8 cellular contexts compared by ENCODE assay signal in the genomic region with DNA sequence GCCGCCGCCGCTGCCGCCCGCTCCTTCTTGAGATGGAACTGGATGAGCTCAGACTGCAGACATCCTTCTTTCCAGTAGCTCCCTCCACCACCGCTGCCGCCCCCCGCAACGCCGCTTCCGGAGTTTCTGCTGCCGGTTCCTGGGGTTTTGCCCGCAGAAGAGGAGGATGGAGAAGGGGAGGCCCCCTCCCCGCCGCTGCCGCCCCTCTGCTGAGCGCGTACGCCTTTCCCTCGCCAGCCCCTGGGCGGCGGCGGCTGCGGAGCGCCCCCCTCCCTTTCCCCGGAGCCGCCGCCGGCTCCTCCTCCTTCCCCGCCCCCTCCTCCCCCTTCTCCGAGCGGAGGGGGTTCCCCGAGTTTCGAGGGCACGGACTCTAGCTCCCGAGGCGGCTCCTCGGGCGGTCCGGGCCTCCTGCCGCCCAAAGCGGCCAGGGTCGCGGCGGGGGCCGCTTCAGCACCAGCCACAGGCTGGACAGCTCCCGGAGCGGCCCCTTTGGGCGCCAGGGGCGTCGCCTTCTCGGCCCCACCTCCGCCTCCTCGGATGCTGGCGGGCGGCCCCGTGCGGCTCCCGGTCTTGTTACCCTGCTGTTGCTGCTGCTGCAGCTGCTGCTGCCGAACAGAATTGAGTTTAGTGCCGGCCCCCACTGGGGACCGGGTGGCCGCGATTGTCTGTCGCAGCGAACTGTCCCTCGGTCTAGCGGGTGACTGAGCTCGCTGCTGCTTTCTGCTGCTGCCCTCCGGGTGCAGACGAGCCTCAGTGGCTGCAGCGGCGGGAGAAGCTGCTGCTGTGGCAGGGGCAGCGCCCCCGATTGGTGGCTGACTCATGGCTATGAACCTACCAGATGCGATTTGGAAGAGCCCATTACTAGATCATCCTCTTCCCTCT. TPM values are rescaled to one million over a fixed set of nuclear protein-coding genes. Genes with fewer than 3 reads are reported as not detected.
DNase-seq lines count a peak whose midpoint lies in the region; ATAC-seq and TF ChIP-seq lines count a peak whose summit lies in the region.

No MANE protein-coding gene starts in this region.

- H3K9ac ChIP-seq in neural cell (ENCODE audit: low read length), result peak overlapping the region; percentile 98

- peaks cover 16% of the 10 kb centered on the region for H3K27me3 Mint-ChIP-seq in Caco-2 (ENCODE audit: insufficient read depth, unreplicated experiment)
- H3K27me3 Mint-ChIP-seq in activated T-helper 17 cell treated with anti-CD3 and anti-CD28 coated beads, Interleukin-2, amount 50 U/mL, for 72 hours, result no peaks in the 10 kb centered on the region

- H3F3A ChIP-seq in neural cell (ENCODE audit: insufficient read depth, low read length, poor library complexity, severe bottlenecking), result peaks cover 19% of the 10 kb centered on the region

- no peak overlapping the region for H3K27ac Mint-ChIP-seq in Caco-2 (ENCODE audit: unreplicated experiment)
- H3K27ac Mint-ChIP-seq in activated T-helper 17 cell treated with anti-CD3 and anti-CD28 coated beads, Interleukin-2, amount 50 U/mL, for 72 hours, result peak overlapping the region; percentile 29

- BruUV-seq in Caco-2 (replicated peaks; lab: Mats Ljungman, UMichigan) (no TSS peak), OCI-LY7 (replicated peaks; lab: Mats Ljungman, UMichigan) (no TSS peak)

- ATAC-seq in GM21360 (IDR thresholded peaks at IDR 0.05; ENCODE audit: unreplicated experiment), result peak; percentile 73
- peak; percentile 64 for ATAC-seq in activated T-helper 17 cell treated with anti-CD3 and anti-CD28 coated beads, Interleukin-2, amount 50 U/mL, for 72 hours (replicated peaks)

- H4K20me1 ChIP-seq in OCI-LY7 (ENCODE audit: insufficient read depth, low read length) (no peaks in the 10 kb centered on the region), neural cell (ENCODE audit: insufficient read depth) (peaks cover 34% of the 10 kb centered on the region)

- peak overlapping the region; percentile 78 for H3K4me2 ChIP-seq in OCI-LY7 (ENCODE audit: low read length)
- H3K4me2 ChIP-seq in neural cell (ENCODE audit: low read length), result peak overlapping the region; percentile 18

- H3K27me3 ChIP-seq in Caco-2 (replicated peaks; ENCODE audit: control insufficient read depth, insufficient read depth, low read length) (peaks cover 1% of the 10 kb centered on the region; the same call in 1 of the 2 replicates), neural cell (ENCODE audit: insufficient read depth, low read depth, low read length) (no peaks in the 10 kb centered on the region)

- H3K4me3 Mint-ChIP-seq in Caco-2 (ENCODE audit: unreplicated experiment), result peak overlapping the region; percentile 73
- peak overlapping the region; percentile 90 for H3K4me3 Mint-ChIP-seq in activated T-helper 17 cell treated with anti-CD3 and anti-CD28 coated beads, Interleukin-2, amount 50 U/mL, for 72 hours

- H3K27ac ChIP-seq in OCI-LY7 (ENCODE audit: low read depth, low read length, poor library complexity, severe bottlenecking) (peak overlapping the region; percentile 10), neural cell (ENCODE audit: low read length) (peak overlapping the region; percentile 100), substantia nigra (ENCODE audit: low read depth, low read length, poor library complexity, severe bottlenecking) (peak overlapping the region; percentile 70)

- no peaks in the 10 kb centered on the region for H3K9me3 ChIP-seq in Caco-2
- H3K9me3 ChIP-seq in OCI-LY7 (ENCODE audit: low read length), result no peaks in the 10 kb centered on the region
- H3K9me3 ChIP-seq in neural cell (ENCODE audit: low read length), result no peaks in the 10 kb centered on the region

- no peaks in the 10 kb centered on the region for H3K9me3 Mint-ChIP-seq in Caco-2 (ENCODE audit: unreplicated experiment)
- H3K9me3 Mint-ChIP-seq in activated T-helper 17 cell treated with anti-CD3 and anti-CD28 coated beads, Interleukin-2, amount 50 U/mL, for 72 hours, result no peaks in the 10 kb centered on the region

- intact Hi-C loops in Caco-2 (cut with micrococcal nuclease; ENCODE audit: unreplicated experiment), result no loop called here
- intact Hi-C loops in OCI-LY7 (cut with micrococcal nuclease; ENCODE audit: unreplicated experiment), result loop anchor here (2.0 kb wide), 1 partner anchor 249 kb away; a partner anchor contains a TSS

- peak overlapping the region; percentile 39 for H3K4me3 ChIP-seq in Caco-2 (ENCODE audit: low read depth, low read length)
- H3K4me3 ChIP-seq in OCI-LY7 (ENCODE audit: low read depth, low read length, poor library complexity, severe bottlenecking), result peak overlapping the region; percentile 68
- peak overlapping the region; percentile 74 for H3K4me3 ChIP-seq in fibroblast of the aortic adventitia (ENCODE audit: low read depth, low read length)
- peak overlapping the region; percentile 76 for H3K4me3 ChIP-seq in neural cell (ENCODE audit: low read length)

- H3K36me3 Mint-ChIP-seq in Caco-2 (ENCODE audit: insufficient read depth, unreplicated experiment), result no peaks in the 10 kb centered on the region
- H3K36me3 Mint-ChIP-seq in activated T-helper 17 cell treated with anti-CD3 and anti-CD28 coated beads, Interleukin-2, amount 50 U/mL, for 72 hours (ENCODE audit: low read depth), result peaks cover 49% of the 10 kb centered on the region

- TF ChIP-seq CTCF in Caco-2 (IDR thresholded peaks at IDR 0.05; ENCODE audit: insufficient read depth in 1 of 2, low read depth in 1 of 2, low read length in 1 of 2, severe bottlenecking in 1 of 2, unreplicated experiment in 1 of 2) (no peak), OCI-LY7 (conservative IDR thresholded peaks at IDR 0.05; ENCODE audit: low read length) (no peak), fibroblast of the aortic adventitia (IDR thresholded peaks at IDR 0.05; ENCODE audit: insufficient read depth, low read length) (no peak), neural cell (IDR thresholded peaks at IDR 0.05; ENCODE audit: poor library complexity, severe bottlenecking) (peak; percentile 1)

- H3K36me3 ChIP-seq in Caco-2 (ENCODE audit: control insufficient read depth, insufficient read depth, low read length) (no peaks in the 10 kb centered on the region), OCI-LY7 (ENCODE audit: insufficient read depth, low read length) (no peaks in the 10 kb centered on the region), neural cell (ENCODE audit: insufficient read depth, low read length) (peaks cover 12% of the 10 kb centered on the region)

- DNase-seq in Caco-2, result peak; percentile 63 to 78
- peak; percentile 28 for DNase-seq in HPDE6-E6E7 (ENCODE audit: extremely low spot score)
- peak; percentile 66 for DNase-seq in OCI-LY7 (ENCODE audit: low spot score)
- DNase-seq in fibroblast of the aortic adventitia (ENCODE audit: low read depth), result peak; percentile 53
- DNase-seq in substantia nigra (lab: John Stamatoyannopoulos, UW), result peak in 48 of 49 donors; percentile 19 to 92 (median 76)

- no peak for TF ChIP-seq RAD21 in neural cell (conservative IDR thresholded peaks at IDR 0.05)

- POLR2A ChIA-PET in Caco-2 (lab: Charles Lee) (interaction anchor here (0.7 kb wide), 1 partner anchor 23 kb away, joined by 9 read pairs; no protein-coding TSS in a partner anchor), OCI-LY7 (lab: Charles Lee) (interaction anchor here (0.6 to 0.8 kb wide), 3 partner anchors 23 to 166 kb away, joined by 3 to 7 read pairs (median 3); no protein-coding TSS in a partner anchor)

- H3K79me2 ChIP-seq in OCI-LY7 (ENCODE audit: insufficient read depth, low read depth, low read length), result no peaks in the 10 kb centered on the region
- H3K79me2 ChIP-seq in neural cell (replicated peaks; ENCODE audit: insufficient read depth, low read length), result peaks cover 68% of the 10 kb centered on the region

- CTCF ChIA-PET in Caco-2 (lab: Charles Lee), result interaction anchor here (0.7 to 1.3 kb wide), 5 partner anchors 23 to 249 kb away, joined by 3 to 5 read pairs (median 3); a partner anchor contains a TSS
- CTCF ChIA-PET in OCI-LY7 (lab: Charles Lee; ENCODE audit: unreplicated experiment), result interaction anchor here (0.6 to 1.4 kb wide), 4 partner anchors 26 to 238 kb away, joined by 3 to 4 read pairs (median 3); no protein-coding TSS in a partner anchor

- H3K4me1 Mint-ChIP-seq in Caco-2 (ENCODE audit: low read depth, unreplicated experiment), result no peaks in the 10 kb centered on the region
- H3K4me1 Mint-ChIP-seq in activated T-helper 17 cell treated with anti-CD3 and anti-CD28 coated beads, Interleukin-2, amount 50 U/mL, for 72 hours, result peaks cover 26% of the 10 kb centered on the region

- H3K4me1 ChIP-seq in Caco-2, result no peaks in the 10 kb centered on the region
- no peaks in the 10 kb centered on the region for H3K4me1 ChIP-seq in OCI-LY7 (ENCODE audit: insufficient read depth, low read length, poor library complexity, severe bottlenecking)

- no peak for TF ChIP-seq EP300 in neural cell (conservative IDR thresholded peaks at IDR 0.05; ENCODE audit: poor library complexity, severe bottlenecking)

- H2AFZ ChIP-seq in OCI-LY7 (ENCODE audit: low read length) (peak overlapping the region; percentile 17; the same call in 1 of the 2 replicates), neural cell (ENCODE audit: low read depth, low read length) (no peak overlapping the region)

- H3K9me2 ChIP-seq in OCI-LY7 (ENCODE audit: insufficient read depth, low read length), result no peaks in the 10 kb centered on the region
- H3K9me2 ChIP-seq in neural cell (ENCODE audit: insufficient read depth, low read length), result no peaks in the 10 kb centered on the region

TF ChIP-seq in neural cell, 6 proteins besides CTCF, POLR2A, EP300 and RAD21 (continues in another document):
- TF ChIP-seq EZH2 (IDR thresholded peaks at IDR 0.05; ENCODE audit: borderline replicate concordance, insufficient read depth, low read length, poor library complexity, severe bottlenecking) (no peak), TAF1 (IDR thresholded peaks at IDR 0.05; ENCODE audit: low read depth) (peak; percentile 97), SMC3 (conservative IDR thresholded peaks at IDR 0.05; ENCODE audit: poor library complexity) (no peak), MXI1 (conservative IDR thresholded peaks at IDR 0.05; ENCODE audit: poor library complexity, severe bottlenecking) (peak; percentile 48)

RNA-seq across cellular contexts. Expression of a gene that starts 56.8 kb away (rescaled TPM):
- total RNA-seq in Caco-2 (2022), result not detected in 2 replicates
- total RNA-seq in OCI-LY7 (2014; rRNA removed; shearing (Covaris generic)), result 0.44 TPM in 1 of 2 replicates, not detected in the other
- total RNA-seq in OCI-LY7 (2022), result 0.46 and 0.74 TPM in 2 replicates
- 10 to 100 TPM; 10.8 to 13.8 TPM for total RNA-seq in activated T-helper 17 cell treated with anti-CD3 and anti-CD28 coated beads, Interleukin-2, amount 50 U/mL, for 72 hours
- total RNA-seq in fibroblast of the aortic adventitia (ENCODE audit: low replicate concordance), result 1.5 and 12.8 TPM in 2 replicates
- polyA plus RNA-seq in neural cell, result 109 and 156 TPM in 2 replicates
- polyA minus RNA-seq in neural cell, result 63.5 and 92.7 TPM in 2 replicates

Comparison
In these comparisons a context has a peak if more than half of its experiments do, and no peak if none do; other contexts are left out.
1. Peak in every context shown above with its lines: DNase-seq, ATAC-seq, H3K4me3 ChIP-seq and H3K27ac ChIP-seq.
2. H3K27ac ChIP-seq: peak in every context shown above with its lines; median percentile 100 in neural cell; 70 in substantia nigra; 10 in OCI-LY7.